1 cellular context compared by ENCODE assay signal in the genomic region with DNA sequence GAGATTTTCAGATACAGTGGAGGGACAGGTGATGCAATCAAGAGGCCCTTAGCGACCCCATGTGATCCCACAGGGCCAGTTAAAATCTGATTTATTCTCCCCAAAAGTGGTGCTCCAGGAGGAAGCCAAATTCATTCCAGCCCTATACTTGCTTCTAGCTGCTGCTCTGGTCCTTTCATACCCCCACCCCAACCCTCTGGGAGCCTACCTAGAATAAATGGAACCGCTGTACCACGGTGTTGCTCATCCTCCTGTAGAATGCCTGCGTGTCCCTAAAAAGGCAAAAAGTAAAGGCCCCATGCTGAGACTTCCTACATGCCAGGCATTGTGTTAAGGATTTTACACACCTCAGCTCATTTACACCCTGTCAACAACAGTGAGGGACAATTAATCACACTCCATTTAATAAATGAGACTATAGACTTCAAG.
TF ChIP-seq lines count a peak whose summit lies in the region.

No MANE protein-coding gene starts in this region.

TF ChIP-seq in Ishikawa, 13 proteins besides CTCF, POLR2A, EP300 and RAD21 (continued from another document):
- TF ChIP-seq, protein P1, sequence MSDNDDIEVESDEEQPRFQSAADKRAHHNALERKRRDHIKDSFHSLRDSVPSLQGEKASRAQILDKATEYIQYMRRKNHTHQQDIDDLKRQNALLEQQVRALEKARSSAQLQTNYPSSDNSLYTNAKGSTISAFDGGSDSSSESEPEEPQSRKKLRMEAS (IDR thresholded peaks at IDR 0.05) = no peak
